In genomic region chr10:1567742-1568495, GRCh38 we compare ENCODE assay signal across 16 cellular contexts.
"Had no signal": no experiment of that assay in that cellular context is flagged by ENCODE, and none has a peak within 500 bp of the region (broad histone marks: within the 10 kb centered on the region; RNA-seq: fewer than 3 reads in every experiment).

No MANE protein-coding gene starts in this region.

- H3K27me3 ChIP-seq: neutrophil, right atrium auricular region, testis, tibial nerve had no signal

- H3K4me1 Mint-ChIP-seq: central memory CD8-positive, alpha-beta T cell had no signal

- H3K4me3 Mint-ChIP-seq: central memory CD8-positive, alpha-beta T cell; naive thymus-derived CD8-positive, alpha-beta T cell had no signal

- DNase-seq: effector memory CD4-positive, alpha-beta T cell; foreskin fibroblast; hippocampal formation; mucosa of descending colon; small intestine; stimulated activated CD4-positive, alpha-beta T cell treated with anti-CD3 and anti-CD28 coated beads, Interleukin-2, amount 100 ng/mL, for 48 hours; stimulated activated naive CD4-positive, alpha-beta T cell treated with Interleukin-2 at 50 U/mL for 16 hours; testis had no signal

- H3K36me3 ChIP-seq: esophagus muscularis mucosa, gastroesophageal sphincter, neutrophil, right atrium auricular region, tibial nerve had no signal

- H3K27ac ChIP-seq: esophagus muscularis mucosa, gastroesophageal sphincter, neutrophil, right atrium auricular region, testis, tibial nerve had no signal

- H3K4me1 ChIP-seq: esophagus muscularis mucosa, gastroesophageal sphincter, right atrium auricular region, testis, tibial nerve had no signal

- ATAC-seq: gastroesophageal sphincter; left lobe of liver; mucosa of descending colon; naive thymus-derived CD8-positive, alpha-beta T cell had no signal

- H3K9me3 ChIP-seq: esophagus muscularis mucosa, gastroesophageal sphincter, mucosa of descending colon, neutrophil, right atrium auricular region, testis, tibial nerve had no signal

- H3K9me3 Mint-ChIP-seq: naive thymus-derived CD8-positive, alpha-beta T cell had no signal

- H3K4me3 ChIP-seq: esophagus muscularis mucosa, gastroesophageal sphincter, mucosa of descending colon, right atrium auricular region, testis, tibial nerve had no signal

- H3K36me3 Mint-ChIP-seq: naive thymus-derived CD8-positive, alpha-beta T cell had no signal
